In the genomic region with DNA sequence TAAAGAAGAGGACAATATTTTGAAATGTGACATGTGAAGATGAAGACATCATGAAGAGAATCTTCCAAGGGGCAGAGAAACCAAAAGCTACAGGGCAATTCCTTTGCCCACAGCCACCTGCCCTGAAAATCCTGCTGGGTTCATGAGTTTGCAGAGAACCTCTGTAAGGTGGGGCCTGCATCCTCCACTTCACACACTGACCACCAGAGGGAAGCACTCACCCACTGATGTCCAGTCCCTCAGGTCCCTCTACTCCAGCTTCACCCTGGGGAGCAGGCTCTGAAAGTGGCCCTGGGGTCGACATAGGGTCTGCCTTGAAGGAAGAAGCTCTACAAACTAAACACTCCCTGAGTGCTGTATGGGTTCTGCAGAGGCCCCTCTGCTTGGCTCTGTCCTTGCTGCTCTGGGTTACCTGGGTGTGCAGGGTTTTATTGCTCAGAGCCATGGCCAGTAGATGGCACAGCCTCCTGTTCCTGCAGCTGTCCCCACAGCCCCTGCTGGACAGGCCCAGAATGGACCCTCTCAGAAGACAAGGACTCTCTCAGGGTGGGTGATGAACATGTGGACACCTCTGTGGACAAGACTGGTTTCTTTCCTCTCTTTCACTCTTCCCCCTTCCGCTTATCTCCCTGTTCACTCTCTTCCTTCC, we compare ENCODE assay signal across 8 cellular contexts. TPM values are rescaled to one million over a fixed set of nuclear protein-coding genes. Genes with fewer than 3 reads are reported as not detected.
DNase-seq lines count a peak whose midpoint lies in the region; ATAC-seq and TF ChIP-seq lines count a peak whose summit lies in the region.
"Not testable (repeated sequence)": the region's sequence is repeated elsewhere in the genome, so short reads cannot be mapped to it uniquely, and the experiment has no call there.

No MANE protein-coding gene starts in this region.

- peak; percentile 80 to 81 for DNase-seq in Caco-2
- DNase-seq in NCI-H748 (lab: John Stamatoyannopoulos, UW; ENCODE audit: unreplicated experiment), result peak; percentile 15
- peak; percentile 27 to 38 for DNase-seq in activated CD4-positive, alpha-beta T cell treated with anti-CD3 and anti-CD28 coated beads, Interleukin-2, amount 50 U/mL, for 48 hours
- peak; percentile 62 for DNase-seq in endothelial cell (ENCODE audit: low spot score)
- not testable (repeated sequence) for DNase-seq in left lobe of liver (ENCODE audit: low spot score)
- peak; percentile 4 for DNase-seq in stimulated activated CD4-positive, alpha-beta T cell treated with anti-CD3 and anti-CD28 coated beads, Interleukin-4, amount 100 ng/mL, for 24 hours

- H3K36me3 ChIP-seq in Caco-2 (ENCODE audit: control insufficient read depth, insufficient read depth, low read length), result not testable (repeated sequence)

- not testable (repeated sequence) for H3K9me3 ChIP-seq in Caco-2

- not testable (repeated sequence) for H3K27me3 Mint-ChIP-seq in Caco-2 (ENCODE audit: insufficient read depth, unreplicated experiment); endothelial cell (ENCODE audit: unreplicated experiment)

- H3K36me3 Mint-ChIP-seq in Caco-2 (ENCODE audit: insufficient read depth, unreplicated experiment); endothelial cell (ENCODE audit: low read depth, unreplicated experiment): not testable (repeated sequence)

- CTCF ChIA-PET in Caco-2 (lab: Charles Lee), result interaction anchor here (0.7 to 1.3 kb wide), 4 partner anchors 41 to 214 kb away, joined by 3 to 6 read pairs (median 3); no protein-coding TSS in a partner anchor

- H3K4me1 ChIP-seq in Caco-2, result not testable (repeated sequence)

- H3K27me3 ChIP-seq in Caco-2 (replicated peaks; ENCODE audit: control insufficient read depth, insufficient read depth, low read length), result not testable (repeated sequence)

- ATAC-seq in GM19324 (IDR thresholded peaks at IDR 0.05; ENCODE audit: low FRiP score, unreplicated experiment) (peak; percentile 82), HG03354 (IDR thresholded peaks at IDR 0.05; ENCODE audit: poor library complexity, severe bottlenecking, unreplicated experiment) (peak; percentile 85), left lobe of liver (peak; percentile 93)

- TF ChIP-seq CTCF in Caco-2 (IDR thresholded peaks at IDR 0.05; ENCODE audit: insufficient read depth in 1 of 2, low read depth in 1 of 2, low read length in 1 of 2, severe bottlenecking in 1 of 2, unreplicated experiment in 1 of 2) (peak; percentile 55 to 69), endothelial cell (IDR thresholded peaks at IDR 0.05; ENCODE audit: unreplicated experiment) (peak; percentile 86)

- not testable (repeated sequence) for BruUV-seq in Caco-2 (replicated peaks; lab: Mats Ljungman, UMichigan)

- POLR2A ChIA-PET in Caco-2 (lab: Charles Lee), result not testable (repeated sequence)

- not testable (repeated sequence) for H3K9me3 Mint-ChIP-seq in Caco-2 (ENCODE audit: unreplicated experiment); endothelial cell (ENCODE audit: unreplicated experiment)

- peaks cover 13% of the 10 kb centered on the region for H3K4me1 Mint-ChIP-seq in Caco-2 (ENCODE audit: low read depth, unreplicated experiment)
- not testable (repeated sequence) for H3K4me1 Mint-ChIP-seq in endothelial cell (ENCODE audit: unreplicated experiment)

- H3K4me3 Mint-ChIP-seq in Caco-2 (ENCODE audit: unreplicated experiment); endothelial cell (ENCODE audit: unreplicated experiment): not testable (repeated sequence)

- intact Hi-C loops in Caco-2 (cut with micrococcal nuclease; ENCODE audit: unreplicated experiment), result loop anchor here (1.0 to 5.0 kb wide), 2 partner anchors 55 to 74 kb away; no protein-coding TSS in a partner anchor

- not testable (repeated sequence) for H3K27ac Mint-ChIP-seq in Caco-2 (ENCODE audit: unreplicated experiment); endothelial cell (ENCODE audit: unreplicated experiment)

- H3K4me3 ChIP-seq in Caco-2 (ENCODE audit: low read depth, low read length), result not testable (repeated sequence)

RNA-seq across cellular contexts. Expression of gene CST1, which starts 27.0 kb away (rescaled TPM):
- total RNA-seq in Caco-2 (2022), result 319 and 499 TPM in 2 replicates
- 130 TPM for total RNA-seq in endothelial cell (ENCODE audit: unreplicated experiment)
- total RNA-seq in left lobe of liver, result not detected

RNA-seq across cellular contexts. Expression of gene CST4, which starts 34.9 kb away (rescaled TPM):
- total RNA-seq in Caco-2 (2022), result 2.7 and 4.2 TPM in 2 replicates
- not detected for total RNA-seq in endothelial cell (ENCODE audit: unreplicated experiment)
- not detected for total RNA-seq in left lobe of liver

Comparison
In these comparisons a context has a peak if more than half of its experiments do, and no peak if none do; other contexts are left out.
1. RNA of gene CST1, which starts 27.0 kb away (total RNA-seq): 319 to 499 TPM in Caco-2 and 130 TPM in endothelial cell (single experiment); not detected in left lobe of liver (single experiment); every median in the first group is over 100 times any median in the second.
2. Peak in every context shown above with its lines, with median percentiles within 50 percentile points of each other: ATAC-seq.